Comparison of ENCODE assay signal across 8 cellular contexts in the genomic region with DNA sequence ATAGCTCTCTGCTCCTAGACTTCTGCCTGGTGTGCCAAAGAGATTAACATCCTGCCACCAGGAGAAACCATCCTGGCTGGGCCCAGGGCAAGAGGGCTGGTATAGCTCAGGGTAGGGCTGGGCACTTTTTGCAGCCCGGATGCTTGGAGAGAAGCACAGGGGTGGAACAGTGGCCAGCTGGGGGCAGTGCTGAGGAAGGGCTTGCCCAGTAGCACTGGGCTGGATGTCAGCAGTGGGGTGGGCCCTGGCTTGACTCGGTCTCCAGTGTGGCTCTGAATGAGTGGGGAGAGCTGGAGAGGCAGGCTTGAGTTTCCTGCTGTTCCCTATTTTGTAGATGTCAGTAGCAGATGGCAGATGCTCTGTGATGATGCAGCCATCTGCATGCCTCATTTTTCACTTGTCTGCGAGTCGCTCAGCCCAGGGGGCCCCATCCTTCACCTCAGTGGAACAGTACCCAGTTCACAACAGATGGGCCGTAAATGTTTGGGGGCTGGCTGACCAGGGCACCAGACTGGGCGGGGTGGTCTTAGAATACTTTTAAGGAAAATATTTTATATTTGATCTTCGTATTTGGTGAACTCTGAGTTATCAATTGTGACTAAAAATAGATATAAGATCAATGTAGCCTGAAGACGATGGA. TPM values are rescaled to one million over a fixed set of nuclear protein-coding genes. Genes with fewer than 3 reads are reported as not detected.
DNase-seq lines count a peak whose midpoint lies in the region; ATAC-seq and TF ChIP-seq lines count a peak whose summit lies in the region.

No MANE protein-coding gene starts in this region.

- H3K9ac ChIP-seq in MM.1S (ENCODE audit: low read length) = no peak overlapping the region

- no peak for DNase-seq in BJ (ENCODE audit: low read depth)
- no peak for DNase-seq in MM.1S
- DNase-seq in activated T-cell treated with anti-CD3 and anti-CD28 coated beads, Interleukin-2, amount 50 U/mL, for 48 hours = peak; percentile 52 to 68
- DNase-seq in glutamatergic neuron = peak; percentile 78
- peak; percentile 30 for DNase-seq in stimulated activated CD4-positive, alpha-beta T cell treated with anti-CD3 and anti-CD28 coated beads, Interleukin-4, amount 100 ng/mL, for 1 hour
- no peak for DNase-seq in NK-92 (lab: John Stamatoyannopoulos, UW; ENCODE audit: unreplicated experiment)

- H3K27me3 ChIP-seq in BJ (ENCODE audit: control insufficient read depth, insufficient read depth, low read length) = peaks cover 1% of the 10 kb centered on the region
- H3K27me3 ChIP-seq in MM.1S (replicated peaks; ENCODE audit: insufficient read depth, low read length) = no peaks in the 10 kb centered on the region

- H3K27ac ChIP-seq in MM.1S (ENCODE audit: low read length) = no peak overlapping the region

- no peaks in the 10 kb centered on the region for H4K20me1 ChIP-seq in MM.1S (ENCODE audit: insufficient read depth, low read length)

- no peak overlapping the region for H3K4me2 ChIP-seq in MM.1S (ENCODE audit: low read depth, low read length)

- ATAC-seq in HG03571 (IDR thresholded peaks at IDR 0.05; ENCODE audit: unreplicated experiment) (no peak), GM18520 (IDR thresholded peaks at IDR 0.05; ENCODE audit: unreplicated experiment) (no peak)

- peak overlapping the region; percentile 86 for H3K27ac Mint-ChIP-seq in glutamatergic neuron (ENCODE audit: unreplicated experiment)

- H3K79me2 ChIP-seq in MM.1S (ENCODE audit: low read length) = no peaks in the 10 kb centered on the region

- peaks cover 26% of the 10 kb centered on the region for H3K4me1 Mint-ChIP-seq in glutamatergic neuron (ENCODE audit: low read depth, unreplicated experiment)

- H2AFZ ChIP-seq in MM.1S (ENCODE audit: low read length) = no peak overlapping the region

- H3K9me3 Mint-ChIP-seq in glutamatergic neuron (ENCODE audit: unreplicated experiment) = peaks cover 7% of the 10 kb centered on the region

- POLR2A ChIA-PET in BJ (lab: Charles Lee) = no interaction called here

- no peak overlapping the region for H3K4me3 ChIP-seq in BJ (ENCODE audit: low read depth, low read length)
- no peak overlapping the region for H3K4me3 ChIP-seq in MM.1S (ENCODE audit: low read length)

- H3K36me3 Mint-ChIP-seq in glutamatergic neuron (ENCODE audit: unreplicated experiment) = peaks cover 7% of the 10 kb centered on the region

- H3K9me3 ChIP-seq in MM.1S (replicated peaks; ENCODE audit: insufficient read depth, low read length) = no peaks in the 10 kb centered on the region

- H3K27me3 Mint-ChIP-seq in glutamatergic neuron (ENCODE audit: unreplicated experiment) = peaks cover 9% of the 10 kb centered on the region

- no peak overlapping the region for H3K4me3 Mint-ChIP-seq in glutamatergic neuron (ENCODE audit: unreplicated experiment)

- CTCF ChIA-PET in BJ (lab: Yijun Ruan, JAX) = interaction anchor here (0.7 to 4.2 kb wide), 5 partner anchors 17 to 540 kb away, joined by 3 to 27 read pairs (median 3); a partner anchor contains a TSS

- H3K4me1 ChIP-seq in MM.1S (ENCODE audit: low read length) = no peaks in the 10 kb centered on the region

- H3K36me3 ChIP-seq in BJ (ENCODE audit: control insufficient read depth, insufficient read depth, low read length) = no peaks in the 10 kb centered on the region
- H3K36me3 ChIP-seq in MM.1S (replicated peaks; ENCODE audit: insufficient read depth, low read length) = no peaks in the 10 kb centered on the region

- H3K9me2 ChIP-seq in MM.1S (replicated peaks; ENCODE audit: insufficient read depth, low read length) = no peaks in the 10 kb centered on the region

- TF ChIP-seq CTCF in BJ (IDR thresholded peaks at IDR 0.05; ENCODE audit: insufficient read depth, low read depth, low read length) = peak; percentile 36
- peak; percentile 40 for TF ChIP-seq CTCF in MM.1S (IDR thresholded peaks at IDR 0.05; ENCODE audit: low read length)
- TF ChIP-seq CTCF in glutamatergic neuron (IDR thresholded peaks at IDR 0.05; ENCODE audit: partially characterized antibody, unreplicated experiment) = peak; percentile 43

- no peaks in the 10 kb centered on the region for H3F3A ChIP-seq in MM.1S (ENCODE audit: insufficient read depth, low read length)

RNA-seq across cellular contexts. Expression of a gene that starts 56.4 kb away (rescaled TPM):
- polyA plus RNA-seq in BJ (2011; rRNA removed) = not detected in 2 replicates
- polyA minus RNA-seq in BJ (2011; rRNA and poly(A)+ RNA removed) = not detected in 2 replicates
- total RNA-seq in glutamatergic neuron (ENCODE audit: unreplicated experiment) = not detected

Comparison
In these comparisons a context has a peak if more than half of its experiments do, and no peak if none do; other contexts are left out.
1. DNase-seq: peak in activated T-cell treated with anti-CD3 and anti-CD28 coated beads, Interleukin-2, amount 50 U/mL, for 48 hours (2 of 2), glutamatergic neuron (single experiment) and stimulated activated CD4-positive, alpha-beta T cell treated with anti-CD3 and anti-CD28 coated beads, Interleukin-4, amount 100 ng/mL, for 1 hour (single experiment); none in BJ (single experiment), MM.1S (single experiment) and NK-92 (single experiment).
2. Peak in every context shown above with its lines, with median percentiles within 50 percentile points of each other: CTCF ChIP-seq.